In the genomic region with DNA sequence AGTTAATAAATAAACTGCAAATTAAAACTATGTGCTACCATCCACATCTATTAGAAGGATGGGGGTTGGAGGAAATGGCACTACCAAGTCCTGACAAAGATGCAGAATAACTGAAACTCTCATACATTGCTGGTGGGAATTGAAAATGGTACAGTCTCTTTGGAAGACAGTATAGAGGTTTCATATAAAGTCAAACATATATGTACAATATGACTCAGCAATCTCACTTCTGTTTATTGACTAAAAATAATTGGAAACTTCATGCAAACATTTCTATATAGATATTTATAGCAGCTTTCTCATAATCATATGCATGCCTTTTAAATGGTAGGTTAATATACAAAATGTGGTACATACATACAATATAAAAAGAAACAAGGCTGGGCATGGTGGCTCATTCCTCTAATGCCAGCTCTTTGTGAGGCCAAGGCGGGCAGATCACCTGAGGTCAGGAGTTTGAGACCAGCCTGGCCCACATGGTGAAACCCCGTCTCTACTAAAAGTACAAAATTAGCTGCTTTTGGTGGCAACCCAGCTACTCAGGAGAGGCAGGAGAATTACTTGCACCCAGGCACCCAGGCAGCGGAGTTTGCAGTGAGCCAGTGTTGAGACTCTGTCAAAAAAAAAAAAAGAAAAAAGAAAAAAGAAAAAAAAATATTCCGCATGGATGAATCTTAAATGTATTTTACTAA, we compare ENCODE assay signal across 16 cellular contexts.
DNase-seq lines count a peak whose midpoint lies in the region; ATAC-seq, FAIRE-seq and TF ChIP-seq lines count a peak whose summit lies in the region.
"Had no signal": no experiment of that assay in that cellular context is flagged by ENCODE, and none has a peak within 500 bp of the region (broad histone marks: within the 10 kb centered on the region; RNA-seq: fewer than 3 reads in every experiment).

No MANE protein-coding gene starts in this region.

- in situ Hi-C loops in GM23248 (cut with MboI), result no loop called here

- H2AFZ ChIP-seq in GM23248, result no peak overlapping the region

- H3K79me2 ChIP-seq in GM23248 (ENCODE audit: insufficient read depth), result no peaks in the 10 kb centered on the region

- H3K9me3 ChIP-seq in GM23248 (ENCODE audit: low read depth), result no peaks in the 10 kb centered on the region
- H3K9me3 ChIP-seq: BLaER1, pancreas had no signal

- no peak overlapping the region for H3K4me3 ChIP-seq in GM23248
- H3K4me3 ChIP-seq: BLaER1, pancreas had no signal

- no peaks in the 10 kb centered on the region for H3K27me3 ChIP-seq in GM23248 (replicated peaks; ENCODE audit: insufficient read depth)
- H3K27me3 ChIP-seq: BLaER1, pancreas had no signal

- no peaks in the 10 kb centered on the region for H3K36me3 ChIP-seq in GM23248 (ENCODE audit: low read depth)
- H3K36me3 ChIP-seq: BLaER1, pancreas had no signal

- no peaks in the 10 kb centered on the region for H3F3A ChIP-seq in GM23248 (ENCODE audit: insufficient read depth)

- no peaks in the 10 kb centered on the region for H3K4me1 ChIP-seq in GM23248 (ENCODE audit: insufficient read depth)
- H3K4me1 ChIP-seq: BLaER1, pancreas had no signal

- DNase-seq in GM23248, result no peak
- no peak for DNase-seq in H54 (ENCODE audit: insufficient read length, low spot score)
- DNase-seq in EL, result no peak
- DNase-seq: activated naive CD8-positive, alpha-beta T cell treated with anti-CD3 and anti-CD28 coated beads for 36 hours; cerebellar nuclear complex; mesendoderm; pancreas; stimulated activated CD4-positive, alpha-beta T cell treated with anti-CD3 and anti-CD28 coated beads, Interleukin-2, amount 100 ng/mL, for 24 hours; stimulated activated naive CD8-positive, alpha-beta T cell treated with anti-CD3 and anti-CD28 coated beads, Interleukin-15, Interleukin-2, amounts not matched to agents 100 U/mL and 50 U/mL, for 24 hours; T-helper 2 cell had no signal

- no peaks in the 10 kb centered on the region for H3K9me2 ChIP-seq in GM23248 (ENCODE audit: insufficient read depth)

- TF ChIP-seq POLR2A in H54 (IDR thresholded peaks at IDR 0.05; ENCODE audit: low read depth, low read length), result no peak

- no peak overlapping the region for H3K4me2 ChIP-seq in GM23248 (ENCODE audit: unreplicated experiment)
- H3K4me2 ChIP-seq: BLaER1 had no signal

- H4K20me1 ChIP-seq in GM23248 (ENCODE audit: insufficient read depth), result no peaks in the 10 kb centered on the region
- H4K20me1 ChIP-seq: BLaER1 had no signal

- 39 to 41% methylated on average over 4 of the region's 4 CpGs for WGBS in GM23248 (ENCODE audit: low coverage in 1 of 2, low lambda C conversion rate in 2 of 2, missing lambda C conversion rate in 2 of 2), 2 experiments

- H3K27ac ChIP-seq in GM23248, result no peak overlapping the region
- H3K27ac ChIP-seq: BLaER1, pancreas had no signal

- no peak for FAIRE-seq in H54 (lab: Jason Lieb, UNC)
- FAIRE-seq: pancreas had no signal

- peak; percentile 99 for ATAC-seq in GM18858 (IDR thresholded peaks at IDR 0.05; ENCODE audit: unreplicated experiment)
- peak; percentile 97 for ATAC-seq in GM21447 (IDR thresholded peaks at IDR 0.05; ENCODE audit: unreplicated experiment)
- ATAC-seq in HG02973 (IDR thresholded peaks at IDR 0.05; ENCODE audit: unreplicated experiment), result peak; percentile 99
- ATAC-seq in HG03565 (IDR thresholded peaks at IDR 0.05; ENCODE audit: unreplicated experiment), result peak; percentile 98
- ATAC-seq in SK-N-SH treated with all-trans-retinoic acid at 6 μM for 48 hours, result no peak
- ATAC-seq: pancreas; stimulated activated naive CD8-positive, alpha-beta T cell treated with anti-CD3 and anti-CD28 coated beads, Interleukin-15, Interleukin-2, amounts not matched to agents 100 U/mL and 50 U/mL, for 24 hours had no signal

- no peak overlapping the region for H3K9ac ChIP-seq in GM23248
- H3K9ac ChIP-seq: BLaER1 had no signal

TF ChIP-seq in SK-N-SH treated with all-trans-retinoic acid at 6 μM for 48 hours, 23 proteins besides CTCF, POLR2A, EP300 and RAD21:
- TF ChIP-seq ZC3H10 (CRISPR knock-in tag; IDR thresholded peaks at IDR 0.05) (no peak), OSR1 (CRISPR knock-in tag; IDR thresholded peaks at IDR 0.05) (no peak), ZFP3 (CRISPR knock-in tag; IDR thresholded peaks at IDR 0.05) (no peak), TOX (CRISPR knock-in tag; IDR thresholded peaks at IDR 0.05; ENCODE audit: borderline replicate concordance) (no peak), RARB (CRISPR knock-in tag; IDR thresholded peaks at IDR 0.05) (no peak), GLIS3 (CRISPR knock-in tag; IDR thresholded peaks at IDR 0.05) (no peak), SNAI2 (CRISPR knock-in tag; IDR thresholded peaks at IDR 0.05) (no peak), ESRRG (CRISPR knock-in tag; IDR thresholded peaks at IDR 0.05) (no peak), ZNF8 (CRISPR knock-in tag; IDR thresholded peaks at IDR 0.05) (no peak)
- TF ChIP-seq, protein P1, sequence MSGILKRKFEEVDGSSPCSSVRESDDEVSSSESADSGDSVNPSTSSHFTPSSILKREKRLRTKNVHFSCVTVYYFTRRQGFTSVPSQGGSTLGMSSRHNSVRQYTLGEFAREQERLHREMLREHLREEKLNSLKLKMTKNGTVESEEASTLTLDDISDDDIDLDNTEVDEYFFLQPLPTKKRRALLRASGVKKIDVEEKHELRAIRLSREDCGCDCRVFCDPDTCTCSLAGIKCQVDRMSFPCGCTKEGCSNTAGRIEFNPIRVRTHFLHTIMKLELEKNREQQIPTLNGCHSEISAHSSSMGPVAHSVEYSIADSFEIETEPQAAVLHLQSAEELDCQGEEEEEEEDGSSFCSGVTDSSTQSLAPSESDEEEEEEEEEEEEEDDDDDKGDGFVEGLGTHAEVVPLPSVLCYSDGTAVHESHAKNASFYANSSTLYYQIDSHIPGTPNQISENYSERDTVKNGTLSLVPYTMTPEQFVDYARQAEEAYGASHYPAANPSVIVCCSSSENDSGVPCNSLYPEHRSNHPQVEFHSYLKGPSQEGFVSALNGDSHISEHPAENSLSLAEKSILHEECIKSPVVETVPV (CRISPR knock-in tag; IDR thresholded peaks at IDR 0.05), result no peak
